ENCODE assay signal across 11 cellular contexts in genomic region chr10:6583447-6583846, GRCh38. TPM values are rescaled to one million over a fixed set of nuclear protein-coding genes. Genes with fewer than 3 reads are reported as not detected.
DNase-seq lines count a peak whose midpoint lies in the region; ATAC-seq and TF ChIP-seq lines count a peak whose summit lies in the region.
"Had no signal": no experiment of that assay in that cellular context is flagged by ENCODE, and none has a peak within 500 bp of the region (broad histone marks: within the 10 kb centered on the region; RNA-seq: fewer than 3 reads in every experiment).

No MANE protein-coding gene starts in this region.

- no peak for TF ChIP-seq POLR2A in sigmoid colon (IDR thresholded peaks at IDR 0.05)

- intact Hi-C loops in CD4-positive, alpha-beta T cell (cut with DNase I, micrococcal nuclease): loop anchor here (1.0 to 5.0 kb wide), 3 partner anchors 9 to 84 kb away; no protein-coding TSS in a partner anchor
- intact Hi-C loops in sigmoid colon (cut with DNase I): loop anchor here (10.0 kb wide), 1 partner anchor 831 kb away; the partner anchor contains the start of gene SFMBT2

- no peaks in the 10 kb centered on the region for H3K9me3 ChIP-seq in CD4-positive, alpha-beta T cell (ENCODE audit: control insufficient read depth, low read length)
- no peaks in the 10 kb centered on the region for H3K9me3 ChIP-seq in sigmoid colon

- no peak overlapping the region for H3K4me3 ChIP-seq in sigmoid colon

- TF ChIP-seq EP300 in sigmoid colon (IDR thresholded peaks at IDR 0.05): no peak

- CTCF ChIA-PET in CD4-positive, alpha-beta T cell (lab: Charles Lee): interaction anchor here (0.7 to 5.0 kb wide), 3 partner anchors 18 to 84 kb away, joined by 3 to 55 read pairs (median 4); no protein-coding TSS in a partner anchor

- POLR2A ChIA-PET in CD4-positive, alpha-beta T cell (lab: Charles Lee): interaction anchor here (0.6 to 8.8 kb wide), 11 partner anchors 10 to 148 kb away, joined by 3 to 104 read pairs (median 10); no protein-coding TSS in a partner anchor

- no peaks in the 10 kb centered on the region for H3K27me3 ChIP-seq in CD4-positive, alpha-beta T cell (ENCODE audit: control insufficient read depth, insufficient read depth, low read length)
- peaks cover 0 to 22% (median 5%) of the 10 kb centered on the region in 3 donors for H3K27me3 ChIP-seq in sigmoid colon

- H3K9me3 Mint-ChIP-seq in CD4-positive, alpha-beta T cell: no peaks in the 10 kb centered on the region
- H3K9me3 Mint-ChIP-seq in activated naive CD8-positive, alpha-beta T cell (ENCODE audit: low read depth): no peaks in the 10 kb centered on the region

- peak overlapping the region; percentile 93 for H3K27ac ChIP-seq in CD4-positive, alpha-beta T cell (ENCODE audit: low read depth, low read length)
- H3K27ac ChIP-seq in sigmoid colon: no peak overlapping the region

- peak overlapping the region; percentile 94 for H3K27ac Mint-ChIP-seq in CD4-positive, alpha-beta T cell
- peak overlapping the region; percentile 99 for H3K27ac Mint-ChIP-seq in activated naive CD8-positive, alpha-beta T cell

- H3K36me3 ChIP-seq in sigmoid colon: no peaks in the 10 kb centered on the region

- H3K27me3 Mint-ChIP-seq in CD4-positive, alpha-beta T cell: no peaks in the 10 kb centered on the region
- no peaks in the 10 kb centered on the region for H3K27me3 Mint-ChIP-seq in activated naive CD8-positive, alpha-beta T cell

- ATAC-seq in CD4-positive, alpha-beta T cell (ENCODE audit: poor library complexity): peak; percentile 45
- ATAC-seq in HG02938 (IDR thresholded peaks at IDR 0.05; ENCODE audit: unreplicated experiment): no peak
- ATAC-seq: esophagus mucosa, HCT116 had no signal

- peak overlapping the region; percentile 94 for H3K4me3 Mint-ChIP-seq in CD4-positive, alpha-beta T cell
- peak overlapping the region; percentile 99 for H3K4me3 Mint-ChIP-seq in activated naive CD8-positive, alpha-beta T cell

- peaks cover 82% of the 10 kb centered on the region for H3K4me1 Mint-ChIP-seq in CD4-positive, alpha-beta T cell (ENCODE audit: low read depth)
- H3K4me1 Mint-ChIP-seq in activated naive CD8-positive, alpha-beta T cell (ENCODE audit: low read depth): peaks cover 65% of the 10 kb centered on the region

- no peak for TF ChIP-seq CTCF in CD4-positive, alpha-beta T cell (IDR thresholded peaks at IDR 0.05)
- no peak for TF ChIP-seq CTCF in sigmoid colon (IDR thresholded peaks at IDR 0.05)

- peaks cover 0 to 4% (median 3%) of the 10 kb centered on the region in 4 donors for H3K4me1 ChIP-seq in sigmoid colon

- 65 to 91% methylated on average over 10 of the region's 10 CpGs for WGBS in sigmoid colon, 2 donors

- DNase-seq in CD4-positive, alpha-beta T cell: peak in 6 of 10 experiments; percentile 32 to 72 (median 47)
- peak; percentile 78 to 86 for DNase-seq in activated CD4-positive, alpha-beta T cell treated with anti-CD3 and anti-CD28 coated beads, Interleukin-2, amount 50 U/mL, for 48 hours
- DNase-seq in stimulated activated CD4-positive, alpha-beta T cell treated with anti-CD3 and anti-CD28 coated beads, Interleukin-4, amount 100 ng/mL, for 1 hour: peak; percentile 68
- DNase-seq in inferior parietal cortex (ENCODE audit: extremely low spot score): no peak
- DNase-seq in sigmoid colon: no peak
- no peak for DNase-seq in NCI-H510A (lab: John Stamatoyannopoulos, UW)

- peaks cover 83% of the 10 kb centered on the region for H3K36me3 Mint-ChIP-seq in CD4-positive, alpha-beta T cell (ENCODE audit: low read depth)
- peaks cover 43% of the 10 kb centered on the region for H3K36me3 Mint-ChIP-seq in activated naive CD8-positive, alpha-beta T cell

RNA-seq across cellular contexts. Expression of gene PRKCQ, which starts 3.4 kb away (rescaled TPM):
- 10 to 100 TPM; 43.4 to 43.9 TPM for total RNA-seq in CD4-positive, alpha-beta T cell
- total RNA-seq in sigmoid colon: 1 to 10 TPM in 1 of 4 donors, under 1 TPM in 3; 0.71 to 2.0 (median 0.82) TPM
- 1 to 10 TPM in 1 of 3 donors, under 1 TPM in 2; 0.23 to 3.0 (median 0.60) TPM for polyA plus RNA-seq in sigmoid colon
- total RNA-seq: A673 had no signal

Comparison
In these comparisons a context has a peak if more than half of its experiments do, and no peak if none do; other contexts are left out.
1. DNase-seq: peak in CD4-positive, alpha-beta T cell (6 of 10), activated CD4-positive, alpha-beta T cell treated with anti-CD3 and anti-CD28 coated beads, Interleukin-2, amount 50 U/mL, for 48 hours (2 of 2) and stimulated activated CD4-positive, alpha-beta T cell treated with anti-CD3 and anti-CD28 coated beads, Interleukin-4, amount 100 ng/mL, for 1 hour (single experiment); none in inferior parietal cortex (single experiment), sigmoid colon (single experiment) and NCI-H510A (single experiment).
2. RNA of gene PRKCQ, which starts 3.4 kb away (total RNA-seq): 43.4 to 43.9 TPM in CD4-positive, alpha-beta T cell; 0.71 to 2.0 TPM in sigmoid colon; every median in the first group is over 10 times any median in the second.